In genomic region chr3:156611870-156612494, GRCh38 we compare ENCODE assay signal across 20 cellular contexts. TPM values are rescaled to one million over a fixed set of nuclear protein-coding genes. Genes with fewer than 3 reads are reported as not detected.
DNase-seq lines count a peak whose midpoint lies in the region; ATAC-seq and TF ChIP-seq lines count a peak whose summit lies in the region.
"Had no signal": no experiment of that assay in that cellular context is flagged by ENCODE, and none has a peak within 500 bp of the region (broad histone marks: within the 10 kb centered on the region; RNA-seq: fewer than 3 reads in every experiment).

No MANE protein-coding gene starts in this region.

- peak overlapping the region; percentile 41; the same call in 1 of the 2 replicates for H2AFZ ChIP-seq in PC-9

- H3K4me3 ChIP-seq in HEK293 (ENCODE audit: low read depth, low read length) (no peak overlapping the region), PC-9 (no peak overlapping the region), left lung (no peak overlapping the region), thyroid gland (replicated peaks in 1 of 3) (no peak overlapping the region)
- H3K4me3 ChIP-seq: BLaER1 had no signal

- DNase-seq in PC-9 (no peak), left lung (no peak), thyroid gland (peak; percentile 48 to 55), activated gamma-delta T cell treated with Interleukin-2 at 50 U/mL for 16 hours (no peak)
- DNase-seq: ACHN; Caco-2; CD4-positive, alpha-beta memory T cell; IMR-90; NCI-H1105; NCI-H146; NCI-H2081; NCI-H446 treated with DMSO at 0.1 percent for 48 hours; NCI-H748 treated with DMSO at 0.1 percent for 48 hours; SHP77 treated with DMSO at 0.1 percent for 48 hours; SK-N-SH had no signal

- TF ChIP-seq POLR2A in thyroid gland (IDR thresholded peaks at IDR 0.05), result no peak

- ATAC-seq in left lung (peak; percentile 49), HG03565 (IDR thresholded peaks at IDR 0.05; ENCODE audit: unreplicated experiment) (no peak), GM21423 (IDR thresholded peaks at IDR 0.05; ENCODE audit: unreplicated experiment) (no peak)

- H3K27me3 ChIP-seq in PC-9 (ENCODE audit: insufficient read depth, low read depth) (no peaks in the 10 kb centered on the region), left lung (no peaks in the 10 kb centered on the region), thyroid gland (no peaks in the 10 kb centered on the region)
- H3K27me3 ChIP-seq: BLaER1 had no signal

- BruUV-seq in PC-9 (replicated peaks; lab: Mats Ljungman, UMichigan), result no TSS peak

- intact Hi-C loops in PC-9 (cut with micrococcal nuclease; ENCODE audit: unreplicated experiment) (no loop called here), left lung (cut with DNase I) (no loop called here), thyroid gland (cut with DNase I) (no loop called here)

- WGBS in thyroid gland, 2 donors, result 63 to 68% methylated on average over 2 of the region's 2 CpGs

- no peaks in the 10 kb centered on the region for H3K9me2 ChIP-seq in PC-9 (ENCODE audit: insufficient read depth)
- H3K9me2 ChIP-seq: SK-N-SH had no signal

- no peak for TF ChIP-seq CTCF in HEK293 (tag by site-specific recombination; IDR thresholded peaks at IDR 0.05)
- TF ChIP-seq CTCF in PC-9 (conservative IDR thresholded peaks at IDR 0.05), result no peak
- no peak for TF ChIP-seq CTCF in left lung (IDR thresholded peaks at IDR 0.05)
- no peak for TF ChIP-seq CTCF in thyroid gland (IDR thresholded peaks at IDR 0.05)

- no peaks in the 10 kb centered on the region for H3K36me3 ChIP-seq in HEK293 (ENCODE audit: control insufficient read depth in 2 of 2, insufficient read depth in 1 of 2, low read length in 2 of 2)
- H3K36me3 ChIP-seq in PC-9 (ENCODE audit: low read depth), result no peaks in the 10 kb centered on the region
- H3K36me3 ChIP-seq in left lung, result no peaks in the 10 kb centered on the region
- no peaks in the 10 kb centered on the region for H3K36me3 ChIP-seq in thyroid gland
- H3K36me3 ChIP-seq: BLaER1 had no signal

- H3K4me1 ChIP-seq in HEK293 (ENCODE audit: control insufficient read depth, insufficient read depth, low read length), result no peaks in the 10 kb centered on the region
- peaks cover 29% of the 10 kb centered on the region for H3K4me1 ChIP-seq in PC-9 (replicated peaks; ENCODE audit: insufficient read depth)
- H3K4me1 ChIP-seq in left lung, result peaks cover 4 to 12% of the 10 kb centered on the region in 2 donors
- peaks cover 0 to 21% of the 10 kb centered on the region in 2 donors for H3K4me1 ChIP-seq in thyroid gland

- H3K79me2 ChIP-seq in PC-9 (ENCODE audit: low read depth), result no peaks in the 10 kb centered on the region

- H3F3A ChIP-seq in PC-9 (ENCODE audit: insufficient read depth, low read depth), result peaks cover 21% of the 10 kb centered on the region

- CTCF ChIA-PET in HEK293 (lab: Yijun Ruan, JAX), result no interaction called here
- CTCF ChIA-PET in PC-9 (lab: Charles Lee), result no interaction called here

- H3K9me3 ChIP-seq in HEK293 (ENCODE audit: control insufficient read depth, insufficient read depth, low read depth, low read length) (no peaks in the 10 kb centered on the region), PC-9 (ENCODE audit: insufficient read depth, low read depth) (no peaks in the 10 kb centered on the region), left lung (no peaks in the 10 kb centered on the region), thyroid gland (no peaks in the 10 kb centered on the region)
- H3K9me3 ChIP-seq: BLaER1, Caco-2, SK-N-SH had no signal

- no peaks in the 10 kb centered on the region for H4K20me1 ChIP-seq in PC-9 (ENCODE audit: insufficient read depth)
- H4K20me1 ChIP-seq: BLaER1 had no signal

- H3K27ac ChIP-seq in HEK293 (ENCODE audit: extremely low read depth, low read depth, low read length) (no peak overlapping the region), PC-9 (no peak overlapping the region), left lung (peak overlapping the region; percentile 30 to 40), thyroid gland (no peak overlapping the region)
- H3K27ac ChIP-seq: BLaER1, RWPE1 had no signal

- POLR2A ChIA-PET in HEK293 (lab: Yijun Ruan, JAX), result no interaction called here
- POLR2A ChIA-PET in PC-9 (lab: Charles Lee; ENCODE audit: unreplicated experiment), result no interaction called here

- no peak overlapping the region for H3K4me2 ChIP-seq in PC-9
- H3K4me2 ChIP-seq: BLaER1, SK-N-SH had no signal

TF ChIP-seq in HEK293, 187 proteins besides CTCF, POLR2A, EP300 and RAD21:
- peak; percentile 80 for TF ChIP-seq ZNF366 (tag by site-specific recombination; conservative IDR thresholded peaks at IDR 0.05)
- no peak for TF ChIP-seq ZNF16 (tag by site-specific recombination; IDR thresholded peaks at IDR 0.05; ENCODE audit: low read depth)

RNA-seq across cellular contexts. Expression of gene SSR3, which starts 57.1 kb away (rescaled TPM):
- total RNA-seq in PC-9 (2021) (117 and 152 TPM in 2 replicates), left lung (100 to 1,000 TPM; 268 to 336 TPM), thyroid gland (100 to 1,000 TPM; 134 to 223 (median 176) TPM)

Comparison
In these comparisons a context has a peak if more than half of its experiments do, and no peak if none do; other contexts are left out.
1. H3K27ac ChIP-seq: peak in left lung (2 of 2); none in HEK293 (single experiment), PC-9 (single experiment) and thyroid gland (0 of 3).
2. DNase-seq: peak in thyroid gland (2 of 2); none in PC-9 (0 of 2), left lung (0 of 2) and activated gamma-delta T cell treated with Interleukin-2 at 50 U/mL for 16 hours (single experiment).